Comparison of ENCODE assay signal across 7 cellular contexts in genomic region chrX:70452143-70452733, GRCh38. TPM values are rescaled to one million over a fixed set of nuclear protein-coding genes. Genes with fewer than 3 reads are reported as not detected.
DNase-seq lines count a peak whose midpoint lies in the region; ATAC-seq and TF ChIP-seq lines count a peak whose summit lies in the region.

No MANE protein-coding gene starts in this region.

- peak; percentile 72 for DNase-seq in GM13976 (ENCODE audit: low spot score)
- DNase-seq in NCI-H2227 (lab: John Stamatoyannopoulos, UW; ENCODE audit: unreplicated experiment), result peak; percentile 71
- DNase-seq in activated CD8-positive, alpha-beta memory T cell treated with anti-CD3 and anti-CD28 coated beads, Interleukin-2, amount 50 U/mL, for 4 hours, result peak; percentile 55
- no peak for DNase-seq in epithelial cell of prostate (ENCODE audit: low read depth, low spot score)
- peak; percentile 53 for DNase-seq in myocyte (ENCODE audit: low read depth)
- peak; percentile 55 to 58 for DNase-seq in thyroid gland

- TF ChIP-seq CTCF in GM13976 (IDR thresholded peaks at IDR 0.05; ENCODE audit: borderline replicate concordance, control extremely low read depth, extremely low read depth, insufficient read depth, missing control alignments), result peak; percentile 49
- TF ChIP-seq CTCF in thyroid gland (IDR thresholded peaks at IDR 0.05), result peak in 4 of 6 experiments; percentile 49 to 65 (median 60)

- peak overlapping the region in 1 of 3 donors; percentile 19 for H3K4me3 ChIP-seq in thyroid gland (replicated peaks in 1 of 3)

- ATAC-seq in HG02852 (IDR thresholded peaks at IDR 0.05; ENCODE audit: unreplicated experiment), result peak; percentile 40

- no peaks in the 10 kb centered on the region for H3K27me3 ChIP-seq in thyroid gland

- TF ChIP-seq POLR2A in thyroid gland (IDR thresholded peaks at IDR 0.05), result no peak

- H3K27ac ChIP-seq in epithelial cell of prostate (peak overlapping the region; percentile 40), thyroid gland (peak overlapping the region; percentile 21 to 37 (median 36))

- H3K9me3 ChIP-seq in thyroid gland, result no peaks in the 10 kb centered on the region

- intact Hi-C loops in thyroid gland (cut with DNase I), result loop anchor here (5.0 kb wide), 1 partner anchor 100 kb away; no protein-coding TSS in a partner anchor

- 0 to 1% methylated on average over 13 to 19 of the region's 39 CpGs for WGBS in thyroid gland, 2 donors

- in situ Hi-C loops in GM13976 (cut with MboI; ENCODE audit: low sequenced_read_pairs, unreplicated experiment), result loop anchor here (25.0 kb wide), 1 partner anchor 210 kb away; no protein-coding TSS in a partner anchor

- no peaks in the 10 kb centered on the region for H3K4me1 ChIP-seq in thyroid gland

- H3K36me3 ChIP-seq in thyroid gland, result no peaks in the 10 kb centered on the region

RNA-seq across cellular contexts. Expression of gene DLG3, which starts 7.6 kb away (rescaled TPM):
- total RNA-seq in myocyte (1.0 and 1.2 TPM in 2 replicates), thyroid gland (10 to 100 TPM; 31.4 to 79.5 (median 61.9) TPM)
- 3.2 TPM for polyA plus RNA-seq in myocyte (2012)

RNA-seq across cellular contexts. Expression of gene GDPD2, which starts 29.1 kb away (rescaled TPM):
- total RNA-seq in myocyte, result not detected in 2 replicates
- polyA plus RNA-seq in myocyte (2012), result 0.15 TPM
- total RNA-seq in thyroid gland, result not detected

Comparison
In these comparisons a context has a peak if more than half of its experiments do, and no peak if none do; other contexts are left out.
1. RNA of gene DLG3, which starts 7.6 kb away (total RNA-seq): 31.4 to 79.5 TPM in thyroid gland; 1.0 to 1.2 TPM in myocyte; every median in the first group is over 10 times any median in the second.